ENCODE assay signal across 19 cellular contexts in the genomic region with DNA sequence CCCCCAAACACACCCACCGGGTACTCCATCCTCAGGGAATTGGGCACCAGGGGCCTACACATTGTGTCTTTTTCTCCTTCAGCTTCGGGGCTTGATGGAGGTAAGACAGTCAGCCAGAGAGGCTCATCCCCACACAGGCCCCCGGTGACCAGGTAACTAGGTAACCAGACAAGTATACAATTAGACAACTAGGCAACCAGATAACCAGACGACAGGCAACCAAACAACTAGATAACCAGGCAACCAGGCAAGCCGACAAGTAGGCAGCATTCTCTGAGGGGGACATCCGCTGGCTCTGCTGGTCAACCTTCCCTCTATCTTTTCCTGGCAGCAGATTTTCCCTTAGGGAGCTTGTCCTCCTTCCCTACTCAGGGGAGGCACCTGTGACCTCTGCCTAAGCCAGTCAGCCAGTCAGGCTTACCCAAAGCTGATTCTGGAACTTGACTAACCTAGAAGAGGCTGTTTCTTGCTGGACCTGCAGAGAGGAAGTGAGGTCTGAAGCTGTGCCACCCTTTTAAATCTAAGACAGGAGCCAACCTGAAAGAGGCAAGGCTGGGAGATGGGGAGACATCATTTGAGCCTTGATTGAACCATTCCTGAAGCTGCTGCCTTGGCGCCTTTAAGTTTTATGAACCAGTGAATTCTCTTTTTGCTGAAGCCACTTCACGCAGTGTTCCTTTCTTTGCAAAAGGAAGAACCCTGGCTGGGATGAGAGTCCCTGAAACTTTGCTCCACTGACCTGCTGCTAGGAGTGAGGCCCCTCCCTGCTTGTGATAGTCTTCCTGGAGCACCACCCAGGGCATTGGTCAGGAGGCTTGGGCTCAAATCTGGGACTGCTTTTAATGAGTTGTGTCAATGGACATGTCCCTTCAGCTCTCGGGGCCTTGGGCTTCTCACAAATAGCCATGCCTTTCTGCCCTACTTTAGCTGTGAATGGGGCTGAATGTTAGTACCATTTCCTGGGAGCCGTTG. TPM values are rescaled to one million over a fixed set of nuclear protein-coding genes. Genes with fewer than 3 reads are reported as not detected.
A peak's percentile ranks its signal among the peaks of the same experiment; 100 is the strongest.
DNase-seq lines count a peak whose midpoint lies in the region; ATAC-seq and TF ChIP-seq lines count a peak whose summit lies in the region.
"Had no signal": no experiment of that assay in that cellular context is flagged by ENCODE, and none has a peak within 500 bp of the region (broad histone marks: within the 10 kb centered on the region; RNA-seq: fewer than 3 reads in every experiment).

No MANE protein-coding gene starts in this region.

- H3K36me3 Mint-ChIP-seq in activated T-cell treated with anti-CD3 and anti-CD28 coated beads, Interleukin-2, amount 50 U/mL, for 24 hours (ENCODE audit: low read depth) = no peaks in the 10 kb centered on the region
- no peaks in the 10 kb centered on the region for H3K36me3 Mint-ChIP-seq in T-helper 17 cell (ENCODE audit: low read depth)
- H3K36me3 Mint-ChIP-seq: CD4-positive, CD25-positive, alpha-beta regulatory T cell; naive thymus-derived CD8-positive, alpha-beta T cell; stimulated activated naive B cell treated with anti-CD40 and anti-IgM and Interleukin-4, amounts not matched to agents 10 μg/mL and 1 μg/mL and 100 μg/mL, for 72 hours had no signal

- peaks cover 31% of the 10 kb centered on the region for H3K4me1 Mint-ChIP-seq in activated T-cell treated with anti-CD3 and anti-CD28 coated beads, Interleukin-2, amount 50 U/mL, for 24 hours (ENCODE audit: low read depth)
- peaks cover 29% of the 10 kb centered on the region for H3K4me1 Mint-ChIP-seq in T-helper 17 cell

- no peak overlapping the region; the same call in 1 of the 2 replicates for H2BK120ac ChIP-seq in IMR-90 (ENCODE audit: low read depth, low read length)

- peak overlapping the region; percentile 44 for H3K14ac ChIP-seq in IMR-90 (replicated peaks; ENCODE audit: low read depth, low read length)

- H3K27ac ChIP-seq in IMR-90 (ENCODE audit: insufficient read depth, low read length) (no peak overlapping the region), osteoblast (ENCODE audit: low read depth, low read length) (no peak overlapping the region)
- H3K27ac ChIP-seq: sigmoid colon, SJSA1, thyroid gland had no signal

- CTCF ChIA-PET in IMR-90 (lab: Yijun Ruan, JAX) = interaction anchor here (1.2 kb wide), 1 partner anchor 60 kb away, joined by 3 read pairs; no protein-coding TSS in a partner anchor

- TF ChIP-seq CTCF in IMR-90 (conservative IDR thresholded peaks at IDR 0.05; ENCODE audit: low read depth, low read length) (no peak), osteoblast (IDR thresholded peaks at IDR 0.05; ENCODE audit: extremely low read depth, low read depth, low read length) (no peak)

- peak overlapping the region; percentile 60 for H3K4ac ChIP-seq in IMR-90 (ENCODE audit: low read depth, low read length)

- peak overlapping the region; percentile 47 for H2AK9ac ChIP-seq in IMR-90 (replicated peaks; ENCODE audit: low read depth, low read length, poor library complexity)

- no peak for TF ChIP-seq POLR2A in IMR-90 (IDR thresholded peaks at IDR 0.05; ENCODE audit: low read depth, low read length)

- peaks cover 3% of the 10 kb centered on the region for H3K27me3 Mint-ChIP-seq in activated T-cell treated with anti-CD3 and anti-CD28 coated beads, Interleukin-2, amount 50 U/mL, for 24 hours
- H3K27me3 Mint-ChIP-seq in T-helper 17 cell = peaks cover 19% of the 10 kb centered on the region

- H2BK15ac ChIP-seq in IMR-90 (ENCODE audit: low read depth, low read length) = 0 out of 3 replicates have a peak overlapping the region, but pooled peaks have one; percentile 63

- H3K9me3 ChIP-seq in IMR-90 (ENCODE audit: control insufficient read depth, insufficient read depth, low read length) = no peaks in the 10 kb centered on the region
- H3K9me3 ChIP-seq in T-helper 17 cell (ENCODE audit: control insufficient read depth, low read length, poor library complexity, severe bottlenecking) = no peaks in the 10 kb centered on the region
- H3K9me3 ChIP-seq in osteoblast (ENCODE audit: low read depth, low read length) = no peaks in the 10 kb centered on the region
- H3K9me3 ChIP-seq: adrenal gland, sigmoid colon, SJSA1, thyroid gland had no signal

- ATAC-seq in IMR-90 (ENCODE audit: low read depth) (no peak), T-helper 17 cell (no peak)
- ATAC-seq: naive thymus-derived CD8-positive, alpha-beta T cell had no signal

- H2BK5ac ChIP-seq in IMR-90 (ENCODE audit: low read depth, low read length, poor library complexity, severe bottlenecking) = no peak overlapping the region

- H3K9me3 Mint-ChIP-seq in activated T-cell treated with anti-CD3 and anti-CD28 coated beads, Interleukin-2, amount 50 U/mL, for 24 hours = no peaks in the 10 kb centered on the region
- H3K9me3 Mint-ChIP-seq: activated B cell treated with CpG ODN at 0.5 μM for 24 hours; naive thymus-derived CD8-positive, alpha-beta T cell; stimulated activated naive B cell treated with anti-CD40 and anti-IgM and Interleukin-4, amounts not matched to agents 10 μg/mL and 1 μg/mL and 100 μg/mL, for 72 hours had no signal

- POLR2A ChIA-PET in IMR-90 (lab: Charles Lee; ENCODE audit: unreplicated experiment) = no interaction called here

- H4K8ac ChIP-seq in IMR-90 (ENCODE audit: low read depth in 2 of 2, low read length in 2 of 2) = 0 out of 4 replicates have a peak overlapping the region, but pooled peaks of 1 of the 2 experiments have one; percentile 17

- H2BK20ac ChIP-seq in IMR-90 (ENCODE audit: low read depth, low read length) = 0 out of 2 replicates have a peak overlapping the region, but pooled peaks have one; percentile 21

- no peak overlapping the region for H3K56ac ChIP-seq in IMR-90 (ENCODE audit: extremely low read depth, insufficient read depth, low read length)

- H3K4me1 ChIP-seq in IMR-90 (ENCODE audit: control insufficient read depth, insufficient read depth, low read length) (peaks cover 5% of the 10 kb centered on the region; the same call in 1 of the 2 replicates), osteoblast (ENCODE audit: insufficient read depth, low read length) (peaks cover 10% of the 10 kb centered on the region)
- H3K4me1 ChIP-seq: SJSA1 had no signal

- no peak overlapping the region for H3K4me2 ChIP-seq in IMR-90 (ENCODE audit: low read depth, low read length)
- peak overlapping the region; percentile 23 for H3K4me2 ChIP-seq in osteoblast (ENCODE audit: insufficient read depth, low read length)

- peak overlapping the region; percentile 12; the same call in 1 of the 2 replicates for H4K91ac ChIP-seq in IMR-90 (ENCODE audit: insufficient read depth, low read depth, low read length)

- H2AFZ ChIP-seq in IMR-90 (replicated peaks; ENCODE audit: low read length, poor library complexity) (peak overlapping the region; percentile 59), osteoblast (ENCODE audit: low read length) (peak overlapping the region; percentile 49)

- H3K23ac ChIP-seq in IMR-90 (ENCODE audit: low read depth, low read length) = no peak overlapping the region

- H3K36me3 ChIP-seq in IMR-90 (ENCODE audit: control insufficient read depth, insufficient read depth, low read length) (no peaks in the 10 kb centered on the region), osteoblast (ENCODE audit: insufficient read depth, low read length) (no peaks in the 10 kb centered on the region)
- H3K36me3 ChIP-seq: adrenal gland, sigmoid colon, SJSA1, thyroid gland had no signal

- no TSS peak for BruUV-seq in IMR-90 (replicated peaks; lab: Mats Ljungman, UMichigan)

- TF ChIP-seq RAD21 in IMR-90 (IDR thresholded peaks at IDR 0.05; ENCODE audit: low read length) = no peak

- H3K9me1 ChIP-seq in IMR-90 (ENCODE audit: insufficient read depth, low read length) = peaks cover 6% of the 10 kb centered on the region

- intact Hi-C loops in IMR-90 (cut with micrococcal nuclease) = no loop called here

- dilution Hi-C loops in IMR-90 (cut with HindIII; ENCODE audit: low sequenced_read_pairs, unreplicated experiment) = no loop called here

- H3K18ac ChIP-seq in IMR-90 (ENCODE audit: low read depth, low read length) = no peak overlapping the region

- no peak for DNase-seq in activated T-cell treated with anti-CD3 and anti-CD28 coated beads, Interleukin-2, amount 50 U/mL, for 24 hours
- no peak for DNase-seq in activated T-cell treated with anti-CD3 and anti-CD28 coated beads, Interleukin-2, amount 50 U/mL, for 1 hour
- DNase-seq in IMR-90 (no peak), T-helper 17 cell (no peak), osteoblast (ENCODE audit: insufficient read length, low spot score, missing footprints) (no peak), T-helper 9 cell (no peak)
- no peak for DNase-seq in activated naive CD4-positive, alpha-beta T cell treated with anti-CD3 and anti-CD28 coated beads, Interleukin-2, amount 50 U/mL, for 16 hours
- DNase-seq in activated naive CD4-positive, alpha-beta T cell (lab: John Stamatoyannopoulos, UW) = no peak
- DNase-seq: activated B cell treated with CpG ODN at 0.5 μM for 24 hours; activated effector memory CD4-positive, alpha-beta T cell treated with Interleukin-2 at 50 U/mL for 16 hours; CD4-positive, CD25-positive, alpha-beta regulatory T cell; cortex of kidney; GF-D8; naive thymus-derived CD8-positive, alpha-beta T cell; sigmoid colon; stimulated activated naive B cell treated with anti-CD40 and anti-IgM and Interleukin-4, amounts not matched to agents 10 μg/mL and 1 μg/mL and 100 μg/mL, for 72 hours had no signal

- peak overlapping the region; percentile 60 for H3K27ac Mint-ChIP-seq in activated T-cell treated with anti-CD3 and anti-CD28 coated beads, Interleukin-2, amount 50 U/mL, for 24 hours
- peak overlapping the region; percentile 56 for H3K27ac Mint-ChIP-seq in T-helper 17 cell
- H3K27ac Mint-ChIP-seq: activated B cell treated with CpG ODN at 0.5 μM for 24 hours; CD4-positive, CD25-positive, alpha-beta regulatory T cell; stimulated activated naive B cell treated with anti-CD40 and anti-IgM and Interleukin-4, amounts not matched to agents 10 μg/mL and 1 μg/mL and 100 μg/mL, for 72 hours had no signal

- in situ Hi-C loops in IMR-90 (cut with MboI; ENCODE audit: low sequenced_read_pairs) = no loop called here

- 100% methylated on average over 2 of the region's 10 CpGs; no CpG with 5 or more reads in 1 of the 2 experiments for WGBS in IMR-90 (ENCODE audit: extremely low coverage in 2 of 2, insufficient read length in 1 of 2), 2 experiments

- no peak overlapping the region for H3K4me3 Mint-ChIP-seq in activated T-cell treated with anti-CD3 and anti-CD28 coated beads, Interleukin-2, amount 50 U/mL, for 24 hours
- no peak overlapping the region for H3K4me3 Mint-ChIP-seq in T-helper 17 cell
- H3K4me3 Mint-ChIP-seq: activated B cell treated with CpG ODN at 0.5 μM for 24 hours; CD4-positive, CD25-positive, alpha-beta regulatory T cell; naive thymus-derived CD8-positive, alpha-beta T cell; stimulated activated naive B cell treated with anti-CD40 and anti-IgM and Interleukin-4, amounts not matched to agents 10 μg/mL and 1 μg/mL and 100 μg/mL, for 72 hours had no signal

- H3K79me1 ChIP-seq in IMR-90 (ENCODE audit: low read depth in 1 of 2, low read length in 2 of 2) = no peaks in the 10 kb centered on the region

- no peaks in the 10 kb centered on the region for H3K27me3 ChIP-seq in IMR-90 (ENCODE audit: control insufficient read depth, insufficient read depth, low read length)
- no peaks in the 10 kb centered on the region for H3K27me3 ChIP-seq in osteoblast (ENCODE audit: insufficient read depth, low read length)
- H3K27me3 ChIP-seq: adrenal gland, SJSA1, thyroid gland had no signal

- no peak overlapping the region for H4K5ac ChIP-seq in IMR-90 (ENCODE audit: low read depth, low read length)

- H3K9ac ChIP-seq in IMR-90 (ENCODE audit: low read depth, low read length) = no peak overlapping the region

- peak overlapping the region; percentile 79 for H2AK5ac ChIP-seq in IMR-90 (ENCODE audit: low read depth, low read length)

- H3K79me2 ChIP-seq in osteoblast (ENCODE audit: insufficient read depth, low read length) = no peaks in the 10 kb centered on the region

- H4K20me1 ChIP-seq in IMR-90 (ENCODE audit: insufficient read depth, low read length) = no peaks in the 10 kb centered on the region
- H4K20me1 ChIP-seq in osteoblast (ENCODE audit: insufficient read depth, low read length) = no peaks in the 10 kb centered on the region

- no peak overlapping the region for H3K4me3 ChIP-seq in IMR-90 (ENCODE audit: insufficient read depth, low read depth, low read length)
- H3K4me3 ChIP-seq in osteoblast (ENCODE audit: insufficient read depth, low read length) = no peak overlapping the region
- H3K4me3 ChIP-seq: adrenal gland, sigmoid colon, SJSA1, thyroid gland had no signal

RNA-seq across cellular contexts. Expression of a gene that starts 36.9 kb away (rescaled TPM):
- total RNA-seq in IMR-90 (2012; rRNA removed) = 8.2 and 9.4 TPM in 2 replicates
- 18.0 and 21.2 TPM in 2 replicates for polyA plus RNA-seq in IMR-90 (2012; rRNA removed)
- polyA plus RNA-seq in IMR-90 (2012; cell fraction: cytosol; rRNA removed) = 21.7 and 23.3 TPM in 2 replicates
- 21.1 and 27.3 TPM in 2 replicates for polyA plus RNA-seq in IMR-90 (2012; cell fraction: nucleus; rRNA removed; ENCODE audit: low replicate concordance)
- 10 to 100 TPM in 1 of 2 donors, 1 to 10 TPM in 1; 3.1 to 40.8 TPM for total RNA-seq in T-helper 17 cell
- total RNA-seq in osteoblast = 10.5 and 11.2 TPM in 2 replicates
- total RNA-seq: activated B cell treated with CpG ODN at 0.5 μM for 24 hours had no signal
